In genomic region chr6:88565836-88566235, GRCh38 we compare ENCODE assay signal across 16 cellular contexts.
DNase-seq lines count a peak whose midpoint lies in the region; ATAC-seq and TF ChIP-seq lines count a peak whose summit lies in the region.
"Had no signal": no experiment of that assay in that cellular context is flagged by ENCODE, and none has a peak within 500 bp of the region (broad histone marks: within the 10 kb centered on the region; RNA-seq: fewer than 3 reads in every experiment).

No MANE protein-coding gene starts in this region.

- H3K4me3 Mint-ChIP-seq in endodermal cell: no peak overlapping the region
- H3K4me3 Mint-ChIP-seq in neural progenitor cell: no peak overlapping the region
- H3K4me3 Mint-ChIP-seq: CD4-positive, CD25-positive, alpha-beta regulatory T cell; CD8-positive, alpha-beta memory T cell had no signal

- no peak overlapping the region for H3K4me3 ChIP-seq in endodermal cell (ENCODE audit: low read length)
- H3K4me3 ChIP-seq in neural progenitor cell: no peak overlapping the region
- H3K4me3 ChIP-seq in lower lobe of right lung: no peak overlapping the region
- H3K4me3 ChIP-seq: HAP-1 had no signal

- peaks cover 20% of the 10 kb centered on the region for H3K9me3 Mint-ChIP-seq in endodermal cell
- peaks cover 20% of the 10 kb centered on the region for H3K9me3 Mint-ChIP-seq in neural progenitor cell

- H3K27me3 Mint-ChIP-seq in endodermal cell (ENCODE audit: insufficient read depth) (no peaks in the 10 kb centered on the region), neural progenitor cell (ENCODE audit: insufficient read depth, low read depth) (peaks cover 26% of the 10 kb centered on the region)
- H3K27me3 Mint-ChIP-seq: IgD-negative memory B cell had no signal

- no peak for ATAC-seq in lower lobe of right lung
- no peak for ATAC-seq in GM19351 (IDR thresholded peaks at IDR 0.05; ENCODE audit: unreplicated experiment)

- no peak for TF ChIP-seq CTCF in endodermal cell (conservative IDR thresholded peaks at IDR 0.05)
- TF ChIP-seq CTCF in neural progenitor cell (IDR thresholded peaks at IDR 0.05): no peak
- no peak for TF ChIP-seq CTCF in lower lobe of right lung (IDR thresholded peaks at IDR 0.05)

- WGBS in endodermal cell (ENCODE audit: insufficient coverage in 1 of 2, insufficient read length in 1 of 2), 2 experiments: 90 to 91% methylated on average over 6 of the region's 6 CpGs

- peaks cover 19% of the 10 kb centered on the region for H3K9me3 ChIP-seq in endodermal cell (ENCODE audit: control insufficient read depth, low read length)
- H3K9me3 ChIP-seq in neural progenitor cell (ENCODE audit: low read depth): no peaks in the 10 kb centered on the region
- H3K9me3 ChIP-seq in lower lobe of right lung: peaks cover 5% of the 10 kb centered on the region
- H3K9me3 ChIP-seq: BE2C, HAP-1 had no signal

- H3K9ac ChIP-seq in endodermal cell (ENCODE audit: extremely low read depth, low read length, poor library complexity, severe bottlenecking) (no peak overlapping the region), neural progenitor cell (no peak overlapping the region)

- H3K27ac Mint-ChIP-seq in endodermal cell (peak overlapping the region; percentile 35), neural progenitor cell (no peak overlapping the region)
- H3K27ac Mint-ChIP-seq: CD4-positive, CD25-positive, alpha-beta regulatory T cell; CD8-positive, alpha-beta memory T cell; IgD-negative memory B cell had no signal

- H3K36me3 Mint-ChIP-seq in endodermal cell (ENCODE audit: low read depth) (peaks cover 5% of the 10 kb centered on the region), neural progenitor cell (peaks cover 5% of the 10 kb centered on the region)
- H3K36me3 Mint-ChIP-seq: CD4-positive, CD25-positive, alpha-beta regulatory T cell had no signal

- H3F3A ChIP-seq in neural progenitor cell (ENCODE audit: low read depth): peaks cover 12% of the 10 kb centered on the region

- H3K4me2 ChIP-seq in neural progenitor cell: no peak overlapping the region

- no peaks in the 10 kb centered on the region for H3K36me3 ChIP-seq in endodermal cell (ENCODE audit: control insufficient read depth, insufficient read depth, low read length)
- no peaks in the 10 kb centered on the region for H3K36me3 ChIP-seq in neural progenitor cell
- H3K36me3 ChIP-seq in lower lobe of right lung: no peaks in the 10 kb centered on the region
- H3K36me3 ChIP-seq: BE2C, HAP-1 had no signal

- H3K27ac ChIP-seq in endodermal cell (ENCODE audit: low read depth, low read length) (no peak overlapping the region), neural progenitor cell (no peak overlapping the region), lower lobe of right lung (no peak overlapping the region)

- H3K4me1 Mint-ChIP-seq in endodermal cell (peaks cover 11% of the 10 kb centered on the region), neural progenitor cell (peaks cover 30% of the 10 kb centered on the region)
- H3K4me1 Mint-ChIP-seq: CD8-positive, alpha-beta memory T cell had no signal

- H3K79me2 ChIP-seq in neural progenitor cell (ENCODE audit: low read depth): no peaks in the 10 kb centered on the region

- H2AFZ ChIP-seq in neural progenitor cell (replicated peaks): peak overlapping the region; percentile 54

- peak; percentile 36 for DNase-seq in NCI-H69 (lab: John Stamatoyannopoulos, UW)
- no peak for DNase-seq in endodermal cell
- DNase-seq in neural progenitor cell (ENCODE audit: low spot score): no peak
- no peak for DNase-seq in germinal center (ENCODE audit: low spot score)
- no peak for DNase-seq in lower lobe of right lung
- DNase-seq: ACHN; BE2C; C1 segment of cervical spinal cord; CD4-positive, CD25-positive, alpha-beta regulatory T cell; CD8-positive, alpha-beta memory T cell; COR-L47; GOT3; KBM-7 had no signal

- no peaks in the 10 kb centered on the region for H3K27me3 ChIP-seq in endodermal cell (ENCODE audit: control insufficient read depth, insufficient read depth, low read length, poor library complexity, severe bottlenecking)
- H3K27me3 ChIP-seq in neural progenitor cell: no peaks in the 10 kb centered on the region
- H3K27me3 ChIP-seq in lower lobe of right lung (ENCODE audit: low read depth): no peaks in the 10 kb centered on the region
- H3K27me3 ChIP-seq: BE2C had no signal

- H3K4me1 ChIP-seq in endodermal cell (ENCODE audit: control insufficient read depth, insufficient read depth, low read length) (no peaks in the 10 kb centered on the region), neural progenitor cell (peaks cover 21% of the 10 kb centered on the region), lower lobe of right lung (no peaks in the 10 kb centered on the region)
- H3K4me1 ChIP-seq: BE2C, HAP-1 had no signal

- H4K20me1 ChIP-seq in neural progenitor cell (ENCODE audit: low read depth): no peaks in the 10 kb centered on the region

- intact Hi-C loops in lower lobe of right lung (cut with DNase I): no loop called here
